8 cellular contexts compared by ENCODE assay signal in the genomic region with DNA sequence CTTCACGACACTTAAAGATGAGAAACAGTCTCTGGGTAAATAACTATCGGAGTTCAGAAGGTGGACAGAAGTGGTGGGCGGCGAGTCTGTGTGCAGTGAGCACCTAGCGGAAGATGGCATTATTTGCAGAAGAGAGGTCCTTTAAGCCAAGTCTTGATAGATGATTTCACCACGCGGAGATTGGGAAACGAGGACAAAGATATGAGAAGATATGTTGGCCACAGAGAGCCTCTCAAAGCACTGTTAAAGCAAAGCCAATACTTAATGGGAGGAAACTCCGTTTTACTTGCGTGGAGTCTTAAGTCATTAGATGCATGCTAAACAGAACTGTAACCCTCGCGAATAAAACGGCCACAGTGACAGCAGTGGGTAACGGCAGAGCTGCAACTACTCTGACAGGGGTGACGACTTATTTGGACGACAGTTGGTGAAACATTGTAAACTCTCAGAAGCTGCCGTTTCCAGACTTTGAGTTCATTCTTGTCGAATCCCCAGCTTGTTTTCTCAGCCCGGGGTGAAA. TPM values are rescaled to one million over a fixed set of nuclear protein-coding genes. Genes with fewer than 3 reads are reported as not detected.
DNase-seq lines count a peak whose midpoint lies in the region; ATAC-seq and TF ChIP-seq lines count a peak whose summit lies in the region.

No MANE protein-coding gene starts in this region.

- H3K4me1 Mint-ChIP-seq in WTC11, result peaks cover 24% of the 10 kb centered on the region

- WGBS in stomach, 5 donors, result 0 to 3% (median 1%) methylated on average over 19 of the region's 19 CpGs

- RAD21 ChIA-PET in HCT116 (lab: Charles Lee; ENCODE audit: low non-redundant PET in 1 of 2, low total read pairs in 2 of 2, uncharacterized antibody in 2 of 2, unreplicated experiment in 2 of 2), result no interaction called here

- TF ChIP-seq EP300 in stomach (IDR thresholded peaks at IDR 0.05), result no peak

- no peaks in the 10 kb centered on the region for H3K9me2 ChIP-seq in HCT116 (ENCODE audit: insufficient read depth)

- H3K4me3 ChIP-seq in HCT116 (replicated peaks in 1 of 2; ENCODE audit: low read depth in 1 of 2, low read length in 2 of 2) (peak overlapping the region; percentile 53 to 89), mononuclear cell (ENCODE audit: low read length) (peak overlapping the region; percentile 89), stomach (peak overlapping the region; percentile 78 to 99 (median 94))

- DNase-seq in Daoy (ENCODE audit: low read depth) (peak; percentile 38), HCT116 (ENCODE audit: low read depth, low spot score) (no peak), NCI-H146 (lab: John Stamatoyannopoulos, UW) (peak; percentile 50), WTC11 (ENCODE audit: low spot score) (no peak), dermis blood vessel endothelial cell (peak; percentile 65), stomach (no peak), COR-L47 (lab: John Stamatoyannopoulos, UW) (no peak)

- H3K9ac ChIP-seq in HCT116 (ENCODE audit: low read length), result peak overlapping the region; percentile 87

- peaks cover 44% of the 10 kb centered on the region for H3K79me2 ChIP-seq in HCT116 (ENCODE audit: insufficient read depth, low read length)

- H2AFZ ChIP-seq in HCT116 (ENCODE audit: low read depth, low read length, poor library complexity, severe bottlenecking), result peak overlapping the region; percentile 90

- no peak; the same call in 1 of the 2 replicates for ATAC-seq in HCT116
- peak; percentile 0; the same call in 1 of the 2 replicates for ATAC-seq in WTC11

- no peaks in the 10 kb centered on the region for H3K9me3 Mint-ChIP-seq in WTC11

- peak overlapping the region; percentile 85 for H3K4me3 Mint-ChIP-seq in WTC11

- H3K9me3 ChIP-seq in HCT116 (ENCODE audit: control insufficient read depth in 1 of 2, insufficient read depth in 1 of 2, low read depth in 1 of 2, low read length in 2 of 2), result no peaks in the 10 kb centered on the region
- no peaks in the 10 kb centered on the region for H3K9me3 ChIP-seq in mononuclear cell (ENCODE audit: low read depth, low read length)
- H3K9me3 ChIP-seq in stomach, result no peaks in the 10 kb centered on the region

- POLR2A ChIA-PET in HCT116 (lab: Charles Lee), result no interaction called here
- POLR2A ChIA-PET in WTC11 (lab: Charles Lee), result interaction anchor here (1.4 kb wide), 1 partner anchor 72 kb away, joined by 11 read pairs; a partner anchor contains a TSS

- H3K4me2 ChIP-seq in HCT116 (ENCODE audit: low read length), result peak overlapping the region; percentile 78

- H4K20me1 ChIP-seq in HCT116 (ENCODE audit: insufficient read depth), result no peaks in the 10 kb centered on the region; the same call in 1 of the 2 replicates

- H3K27ac ChIP-seq in HCT116 (ENCODE audit: low read depth, low read length), result peak overlapping the region; percentile 79
- H3K27ac ChIP-seq in stomach, result peak overlapping the region; percentile 86 to 98 (median 96)

- peaks cover 8 to 20% of the 10 kb centered on the region in 2 experiments; a peak in 3 of 4 replicates for H3K4me1 ChIP-seq in HCT116 (ENCODE audit: control insufficient read depth in 1 of 2, insufficient read depth in 2 of 2, low read length in 2 of 2)
- H3K4me1 ChIP-seq in mononuclear cell (ENCODE audit: insufficient read depth, low read length), result peaks cover 49% of the 10 kb centered on the region
- H3K4me1 ChIP-seq in stomach, result peaks cover 17 to 47% (median 32%) of the 10 kb centered on the region in 4 donors

- TF ChIP-seq POLR2A in HCT116 (IDR thresholded peaks at IDR 0.05; ENCODE audit: borderline replicate concordance, extremely low read depth, insufficient read depth, insufficient read length) (peak; percentile 39), stomach (IDR thresholded peaks at IDR 0.05) (no peak)

- TSS peak; percentile 90 for BruUV-seq in HCT116 (replicated peaks; lab: Mats Ljungman, UMichigan)

- no peaks in the 10 kb centered on the region for H3K36me3 Mint-ChIP-seq in WTC11

- no peak for TF ChIP-seq RAD21 in HCT116 (IDR thresholded peaks at IDR 0.05; ENCODE audit: low read depth)

- H3K36me3 ChIP-seq in HCT116 (ENCODE audit: control insufficient read depth in 1 of 2, insufficient read depth in 2 of 2, low read length in 2 of 2), result no peaks in the 10 kb centered on the region
- no peaks in the 10 kb centered on the region for H3K36me3 ChIP-seq in stomach

- CTCF ChIA-PET in HCT116 (lab: Charles Lee), result no interaction called here
- CTCF ChIA-PET in WTC11 (lab: Charles Lee), result interaction anchor here (1.0 kb wide), 2 partner anchors 139 to 144 kb away, joined by 4 to 6 read pairs; no protein-coding TSS in a partner anchor

- H3K27ac Mint-ChIP-seq in WTC11, result peak overlapping the region; percentile 94

- H3K27me3 ChIP-seq in HCT116 (ENCODE audit: insufficient read depth, low read length), result no peaks in the 10 kb centered on the region
- H3K27me3 ChIP-seq in mononuclear cell (ENCODE audit: insufficient read depth, low read length), result no peaks in the 10 kb centered on the region
- H3K27me3 ChIP-seq in stomach, result no peaks in the 10 kb centered on the region

- no peaks in the 10 kb centered on the region for H3K27me3 Mint-ChIP-seq in WTC11 (ENCODE audit: low read depth)

- intact Hi-C loops in HCT116 (cut with micrococcal nuclease) (loop anchor here (2.0 to 10.0 kb wide), 3 partner anchors 71 to 249 kb away; a partner anchor contains a TSS), stomach (cut with DNase I; ENCODE audit: low total_unique reads) (no loop called here)

- no peak for TF ChIP-seq CTCF in HCT116 (IDR thresholded peaks at IDR 0.05 in 2 of 3, conservative IDR thresholded peaks at IDR 0.05 in 1 of 3; ENCODE audit: borderline replicate concordance in 1 of 3, insufficient read depth in 1 of 3, low read depth in 2 of 3, low read length in 2 of 3)
- no peak for TF ChIP-seq CTCF in WTC11 (IDR thresholded peaks at IDR 0.05)
- TF ChIP-seq CTCF in stomach (IDR thresholded peaks at IDR 0.05), result peak in 2 of 7 experiments; percentile 15 to 16

TF ChIP-seq in HCT116, 20 proteins besides CTCF, POLR2A, EP300 and RAD21:
- TF ChIP-seq EZH2 (IDR thresholded peaks at IDR 0.05) (no peak), SRF (IDR thresholded peaks at IDR 0.05; ENCODE audit: low read depth) (no peak), EGR1 (IDR thresholded peaks at IDR 0.05; ENCODE audit: low read depth) (no peak)
- TF ChIP-seq, protein P1, sequence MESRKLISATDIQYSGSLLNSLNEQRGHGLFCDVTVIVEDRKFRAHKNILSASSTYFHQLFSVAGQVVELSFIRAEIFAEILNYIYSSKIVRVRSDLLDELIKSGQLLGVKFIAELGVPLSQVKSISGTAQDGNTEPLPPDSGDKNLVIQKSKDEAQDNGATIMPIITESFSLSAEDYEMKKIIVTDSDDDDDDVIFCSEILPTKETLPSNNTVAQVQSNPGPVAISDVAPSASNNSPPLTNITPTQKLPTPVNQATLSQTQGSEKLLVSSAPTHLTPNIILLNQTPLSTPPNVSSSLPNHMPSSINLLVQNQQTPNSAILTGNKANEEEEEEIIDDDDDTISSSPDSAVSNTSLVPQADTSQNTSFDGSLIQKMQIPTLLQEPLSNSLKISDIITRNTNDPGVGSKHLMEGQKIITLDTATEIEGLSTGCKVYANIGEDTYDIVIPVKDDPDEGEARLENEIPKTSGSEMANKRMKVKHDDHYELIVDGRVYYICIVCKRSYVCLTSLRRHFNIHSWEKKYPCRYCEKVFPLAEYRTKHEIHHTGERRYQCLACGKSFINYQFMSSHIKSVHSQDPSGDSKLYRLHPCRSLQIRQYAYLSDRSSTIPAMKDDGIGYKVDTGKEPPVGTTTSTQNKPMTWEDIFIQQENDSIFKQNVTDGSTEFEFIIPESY (IDR thresholded peaks at IDR 0.05; ENCODE audit: extremely low read depth, insufficient replicate concordance, low read length), result no peak

TF ChIP-seq in WTC11, 78 proteins besides CTCF, POLR2A, EP300 and RAD21 (continues in another document):
- TF ChIP-seq, protein P2, sequence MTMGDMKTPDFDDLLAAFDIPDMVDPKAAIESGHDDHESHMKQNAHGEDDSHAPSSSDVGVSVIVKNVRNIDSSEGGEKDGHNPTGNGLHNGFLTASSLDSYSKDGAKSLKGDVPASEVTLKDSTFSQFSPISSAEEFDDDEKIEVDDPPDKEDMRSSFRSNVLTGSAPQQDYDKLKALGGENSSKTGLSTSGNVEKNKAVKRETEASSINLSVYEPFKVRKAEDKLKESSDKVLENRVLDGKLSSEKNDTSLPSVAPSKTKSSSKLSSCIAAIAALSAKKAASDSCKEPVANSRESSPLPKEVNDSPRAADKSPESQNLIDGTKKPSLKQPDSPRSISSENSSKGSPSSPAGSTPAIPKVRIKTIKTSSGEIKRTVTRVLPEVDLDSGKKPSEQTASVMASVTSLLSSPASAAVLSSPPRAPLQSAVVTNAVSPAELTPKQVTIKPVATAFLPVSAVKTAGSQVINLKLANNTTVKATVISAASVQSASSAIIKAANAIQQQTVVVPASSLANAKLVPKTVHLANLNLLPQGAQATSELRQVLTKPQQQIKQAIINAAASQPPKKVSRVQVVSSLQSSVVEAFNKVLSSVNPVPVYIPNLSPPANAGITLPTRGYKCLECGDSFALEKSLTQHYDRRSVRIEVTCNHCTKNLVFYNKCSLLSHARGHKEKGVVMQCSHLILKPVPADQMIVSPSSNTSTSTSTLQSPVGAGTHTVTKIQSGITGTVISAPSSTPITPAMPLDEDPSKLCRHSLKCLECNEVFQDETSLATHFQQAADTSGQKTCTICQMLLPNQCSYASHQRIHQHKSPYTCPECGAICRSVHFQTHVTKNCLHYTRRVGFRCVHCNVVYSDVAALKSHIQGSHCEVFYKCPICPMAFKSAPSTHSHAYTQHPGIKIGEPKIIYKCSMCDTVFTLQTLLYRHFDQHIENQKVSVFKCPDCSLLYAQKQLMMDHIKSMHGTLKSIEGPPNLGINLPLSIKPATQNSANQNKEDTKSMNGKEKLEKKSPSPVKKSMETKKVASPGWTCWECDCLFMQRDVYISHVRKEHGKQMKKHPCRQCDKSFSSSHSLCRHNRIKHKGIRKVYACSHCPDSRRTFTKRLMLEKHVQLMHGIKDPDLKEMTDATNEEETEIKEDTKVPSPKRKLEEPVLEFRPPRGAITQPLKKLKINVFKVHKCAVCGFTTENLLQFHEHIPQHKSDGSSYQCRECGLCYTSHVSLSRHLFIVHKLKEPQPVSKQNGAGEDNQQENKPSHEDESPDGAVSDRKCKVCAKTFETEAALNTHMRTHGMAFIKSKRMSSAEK (CRISPR knock-in tag; IDR thresholded peaks at IDR 0.05; ENCODE audit: borderline replicate concordance), result no peak

RNA-seq across cellular contexts. Expression of a gene that starts 0.6 kb away (rescaled TPM):
- 28.7 and 40.6 TPM in 2 replicates for total RNA-seq in Daoy (2014; rRNA removed; shearing (Covaris generic))
- total RNA-seq in HCT116 (2021; ENCODE audit: unreplicated experiment) (27.6 TPM), WTC11 (2021) (34.2 to 36.7 TPM (median 35.4 TPM) in 3 replicates), dermis blood vessel endothelial cell (61.6 and 64.0 TPM in 2 replicates), mononuclear cell (76.0 TPM), stomach (100 to 1,000 TPM in 2 of 5 donors, 10 to 100 TPM in 3; 40.6 to 150 (median 96.5) TPM)
- polyA plus RNA-seq in HCT116 (2012), result 8.1 and 8.4 TPM in 2 replicates
- 1 to 10 TPM; 2.4 to 6.3 (median 4.9) TPM for polyA plus RNA-seq in stomach

Comparison
In these comparisons a context has a peak if more than half of its experiments do, and no peak if none do; other contexts are left out.
1. DNase-seq: peak in Daoy (single experiment), NCI-H146 (single experiment) and dermis blood vessel endothelial cell (single experiment); none in HCT116 (single experiment), WTC11 (single experiment), stomach (single experiment) and COR-L47 (single experiment).
2. Peak in every context shown above with its lines, with median percentiles within 50 percentile points of each other: H3K4me3 ChIP-seq.